ENCODE assay signal across 8 cellular contexts in the genomic region with DNA sequence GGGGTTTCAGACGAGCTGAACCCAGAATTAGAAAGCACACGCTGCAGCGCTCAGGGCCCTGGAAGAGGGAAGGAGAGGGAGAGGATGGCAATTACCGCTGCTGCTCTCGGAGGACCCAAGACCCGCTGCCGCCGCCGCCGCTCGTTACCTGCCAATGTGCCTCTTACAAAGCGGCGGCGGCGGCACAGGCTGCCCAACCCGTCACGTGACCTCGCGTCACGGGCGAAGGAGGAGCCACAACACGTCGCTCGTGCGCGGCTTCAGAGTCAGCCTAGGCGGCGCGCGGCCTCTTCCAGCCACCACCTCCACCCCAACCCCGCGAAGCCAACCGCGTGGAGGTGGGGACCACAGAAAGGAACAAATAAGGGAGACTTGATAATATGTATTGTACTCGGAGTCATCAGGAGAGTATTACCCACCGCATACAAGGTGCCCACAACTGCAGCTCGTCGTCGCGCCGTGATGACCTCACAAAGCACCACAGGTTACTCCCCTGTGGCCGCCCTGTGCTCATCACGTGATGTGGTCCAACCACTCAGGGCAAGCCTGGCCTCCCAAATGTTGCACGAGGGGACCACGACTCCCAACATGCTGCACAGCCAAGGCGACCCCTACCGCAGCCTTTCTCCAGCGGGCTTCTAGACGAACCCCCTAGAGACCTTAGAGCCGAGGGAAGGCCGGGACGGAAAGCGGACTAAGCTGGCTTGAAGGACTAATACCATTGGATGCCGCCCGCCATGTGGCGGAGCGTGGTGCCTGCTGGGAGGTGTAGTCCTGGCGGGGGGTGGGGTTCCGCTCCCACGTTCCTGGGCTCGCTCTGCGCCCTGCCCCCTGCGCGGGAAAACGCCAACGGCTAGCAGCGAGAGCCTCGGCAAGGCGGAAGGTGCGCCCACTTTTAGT. TPM values are rescaled to one million over a fixed set of nuclear protein-coding genes. Genes with fewer than 3 reads are reported as not detected.
DNase-seq lines count a peak whose midpoint lies in the region; ATAC-seq, FAIRE-seq and TF ChIP-seq lines count a peak whose summit lies in the region.

A gene with protein sequence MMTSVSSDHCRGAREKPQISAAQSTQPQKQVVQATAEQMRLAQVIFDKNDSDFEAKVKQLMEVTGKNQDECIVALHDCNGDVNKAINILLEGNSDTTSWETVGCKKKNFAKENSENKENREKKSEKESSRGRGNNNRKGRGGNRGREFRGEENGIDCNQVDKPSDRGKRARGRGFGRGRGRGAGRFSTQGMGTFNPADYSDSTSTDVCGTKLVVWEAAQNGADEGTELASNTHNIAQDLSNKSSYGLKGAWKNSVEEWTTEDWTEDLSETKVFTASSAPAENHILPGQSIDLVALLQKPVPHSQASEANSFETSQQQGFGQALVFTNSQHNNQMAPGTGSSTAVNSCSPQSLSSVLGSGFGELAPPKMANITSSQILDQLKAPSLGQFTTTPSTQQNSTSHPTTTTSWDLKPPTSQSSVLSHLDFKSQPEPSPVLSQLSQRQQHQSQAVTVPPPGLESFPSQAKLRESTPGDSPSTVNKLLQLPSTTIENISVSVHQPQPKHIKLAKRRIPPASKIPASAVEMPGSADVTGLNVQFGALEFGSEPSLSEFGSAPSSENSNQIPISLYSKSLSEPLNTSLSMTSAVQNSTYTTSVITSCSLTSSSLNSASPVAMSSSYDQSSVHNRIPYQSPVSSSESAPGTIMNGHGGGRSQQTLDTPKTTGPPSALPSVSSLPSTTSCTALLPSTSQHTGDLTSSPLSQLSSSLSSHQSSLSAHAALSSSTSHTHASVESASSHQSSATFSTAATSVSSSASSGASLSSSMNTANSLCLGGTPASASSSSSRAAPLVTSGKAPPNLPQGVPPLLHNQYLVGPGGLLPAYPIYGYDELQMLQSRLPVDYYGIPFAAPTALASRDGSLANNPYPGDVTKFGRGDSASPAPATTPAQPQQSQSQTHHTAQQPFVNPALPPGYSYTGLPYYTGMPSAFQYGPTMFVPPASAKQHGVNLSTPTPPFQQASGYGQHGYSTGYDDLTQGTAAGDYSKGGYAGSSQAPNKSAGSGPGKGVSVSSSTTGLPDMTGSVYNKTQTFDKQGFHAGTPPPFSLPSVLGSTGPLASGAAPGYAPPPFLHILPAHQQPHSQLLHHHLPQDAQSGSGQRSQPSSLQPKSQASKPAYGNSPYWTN (minus strand): TSS at position 158 of the 900 bp plus-strand sequence. CDS start 31,739 bp downstream, outside the sequence.

- intact Hi-C loops in colonic mucosa (cut with DNase I): no loop called here
- intact Hi-C loops in left colon (cut with DNase I, micrococcal nuclease): no loop called here

- no peaks in the 10 kb centered on the region for H3K9me3 ChIP-seq in BE2C
- H3K9me3 ChIP-seq in colonic mucosa: no peaks in the 10 kb centered on the region

- H3K4me1 ChIP-seq in BE2C (peaks cover 3% of the 10 kb centered on the region; the same call in 1 of the 2 replicates), colonic mucosa (peaks cover 3% of the 10 kb centered on the region)

- peak; percentile 63 for ATAC-seq in HG03457 (IDR thresholded peaks at IDR 0.05; ENCODE audit: unreplicated experiment)
- ATAC-seq in left colon: peak; percentile 83

- peak within 1 kb of the TSS; percentile 81 for H3K27ac ChIP-seq in colonic mucosa

- peak within 1 kb of the TSS; percentile 93 for H3K9ac ChIP-seq in colonic mucosa (ENCODE audit: low read depth in 2 of 2, low read length in 2 of 2)

- DNase-seq in BE2C (peak; percentile 98), GM19239 (ENCODE audit: insufficient read length, low spot score) (peak; percentile 75), NCI-H524 treated with DMSO at 0.1 percent for 48 hours (lab: John Stamatoyannopoulos, UW) (peak; percentile 82), colonic mucosa (peak; percentile 98), left colon (peak; percentile 99)
- peak; percentile 98 for DNase-seq in activated CD4-positive, alpha-beta T cell treated with anti-CD3 and anti-CD28 coated beads for 48 hours
- peak; percentile 97 for DNase-seq in stimulated activated CD4-positive, alpha-beta T cell treated with anti-CD3 and anti-CD28 coated beads, Interleukin-1b, Interleukin-23, amount 100 ng/mL, for 48 hours

- TF ChIP-seq CTCF in BE2C (IDR thresholded peaks at IDR 0.05; ENCODE audit: low read depth, low read length) (no peak), colonic mucosa (IDR thresholded peaks at IDR 0.05) (no peak)

- no peaks in the 10 kb centered on the region for H3K27me3 ChIP-seq in BE2C
- H3K27me3 ChIP-seq in colonic mucosa: no peaks in the 10 kb centered on the region

- peak within 1 kb of the TSS; percentile 95 for H3K4me3 ChIP-seq in BE2C (ENCODE audit: low read depth, low read length)
- H3K4me3 ChIP-seq in colonic mucosa: peak within 1 kb of the TSS; percentile 69

- FAIRE-seq in GM19239 (lab: Jason Lieb, UNC): peak; percentile 91

- peaks cover 6% of the 10 kb centered on the region; the same call in 1 of the 2 replicates for H3K36me3 ChIP-seq in BE2C
- H3K36me3 ChIP-seq in colonic mucosa: no peaks in the 10 kb centered on the region

RNA-seq across cellular contexts. Expression of the gene that starts here (rescaled TPM):
- polyA plus RNA-seq in BE2C (2012; ENCODE audit: insufficient read depth, insufficient read length, low read depth): 18.7 TPM
- total RNA-seq in colonic mucosa: 10 to 100 TPM; 26.9 to 42.0 TPM
- 10 to 100 TPM; 26.6 to 33.3 TPM for total RNA-seq in left colon

Comparison
In these comparisons a context has a peak if more than half of its experiments do, and no peak if none do; other contexts are left out.
1. Peak in every context shown above with its lines: DNase-seq, ATAC-seq, H3K4me3 ChIP-seq and H3K27ac ChIP-seq.